ENCODE assay signal across 21 cellular contexts in genomic region chr2:205053827-205054410, GRCh38.
DNase-seq lines count a peak whose midpoint lies in the region; ATAC-seq and TF ChIP-seq lines count a peak whose summit lies in the region.
"Had no signal": no experiment of that assay in that cellular context is flagged by ENCODE, and none has a peak within 500 bp of the region (broad histone marks: within the 10 kb centered on the region; RNA-seq: fewer than 3 reads in every experiment).

No MANE protein-coding gene starts in this region.

- no TSS peak for BruUV-seq in Panc1 (replicated peaks; lab: Mats Ljungman, UMichigan)

- H3K9me3 ChIP-seq in Panc1 (ENCODE audit: control insufficient read depth, insufficient read depth, low read depth, low read length) = no peaks in the 10 kb centered on the region

- H3K4me3 Mint-ChIP-seq in effector memory CD8-positive, alpha-beta T cell = no peak overlapping the region
- H3K4me3 Mint-ChIP-seq: activated T-cell treated with anti-CD3 and anti-CD28 coated beads, Interleukin-2, amount 50 U/mL, for 72 hours; brain; CD4-positive, alpha-beta T cell; stimulated activated naive B cell treated with anti-CD40 and anti-IgM and Interleukin-4, amounts not matched to agents 10 μg/mL and 1 μg/mL and 100 μg/mL, for 72 hours had no signal

- intact Hi-C loops in Panc1 (cut with micrococcal nuclease; ENCODE audit: unreplicated experiment) = no loop called here

- H3K27ac Mint-ChIP-seq in effector memory CD8-positive, alpha-beta T cell = no peak overlapping the region
- H3K27ac Mint-ChIP-seq: activated naive CD4-positive, alpha-beta T cell treated with anti-CD3 and anti-CD28 coated beads, Interleukin-2, amount 50 U/mL, for 72 hours; activated T-cell treated with anti-CD3 and anti-CD28 coated beads, Interleukin-2, amount 50 U/mL, for 72 hours; brain; CD4-positive, alpha-beta T cell; stimulated activated naive B cell treated with anti-CD40 and anti-IgM and Interleukin-4, amounts not matched to agents 10 μg/mL and 1 μg/mL and 100 μg/mL, for 72 hours had no signal

- ATAC-seq in Panc1 (no peak), HG03354 (IDR thresholded peaks at IDR 0.05; ENCODE audit: poor library complexity, severe bottlenecking, unreplicated experiment) (no peak)
- no peak for ATAC-seq in effector memory CD8-positive, alpha-beta T cell (replicated peaks)
- ATAC-seq: activated naive CD4-positive, alpha-beta T cell treated with anti-CD3 and anti-CD28 coated beads, Interleukin-2, amount 50 U/mL, for 72 hours; activated T-cell treated with anti-CD3 and anti-CD28 coated beads, Interleukin-2, amount 50 U/mL, for 72 hours; right lobe of liver; stimulated activated naive B cell treated with anti-CD40 and anti-IgM and Interleukin-4, amounts not matched to agents 10 μg/mL and 1 μg/mL and 100 μg/mL, for 72 hours had no signal

- H3K9me3 Mint-ChIP-seq in effector memory CD8-positive, alpha-beta T cell = peaks cover 3 to 5% of the 10 kb centered on the region in 2 donors

- no peak for TF ChIP-seq CTCF in Panc1 (IDR thresholded peaks at IDR 0.05)
- TF ChIP-seq CTCF in choroid plexus epithelial cell (conservative IDR thresholded peaks at IDR 0.05; ENCODE audit: low read depth, low read length) = no peak

- no peaks in the 10 kb centered on the region for H3K27me3 ChIP-seq in Panc1 (ENCODE audit: control insufficient read depth, insufficient read depth, low read length)
- H3K27me3 ChIP-seq: right lobe of liver, tibial nerve had no signal

- H3K36me3 ChIP-seq in Panc1 (ENCODE audit: control insufficient read depth, insufficient read depth, low read length) = no peaks in the 10 kb centered on the region
- H3K36me3 ChIP-seq: right lobe of liver had no signal

- DNase-seq in ELR (ENCODE audit: low read depth) = peak; percentile 6
- DNase-seq in Panc1 (ENCODE audit: low read depth, low spot score) = no peak
- peak; percentile 44 for DNase-seq in choroid plexus epithelial cell (ENCODE audit: low read depth)
- peak; percentile 50 for DNase-seq in left kidney (ENCODE audit: low read depth, low spot score)
- DNase-seq in NCI-H187 treated with DMSO at 0.1 percent for 48 hours (lab: John Stamatoyannopoulos, UW) = no peak
- DNase-seq in superior temporal gyrus (ENCODE audit: extremely low spot score) = no peak
- no peak for DNase-seq in effector memory CD8-positive, alpha-beta T cell
- DNase-seq: activated CD4-positive, CD25-positive, alpha-beta regulatory T cell treated with anti-CD3 and anti-CD28 coated beads, Interleukin-2, amount 50 U/mL, for 72 hours; activated T-cell treated with anti-CD3 and anti-CD28 coated beads, Interleukin-2, amount 50 U/mL, for 72 hours; CD4-positive, alpha-beta T cell; DND-41; NCI-H1092 treated with DMSO at 0.1 percent for 48 hours; NCI-H774; PC-9; right lobe of liver; stimulated activated naive B cell treated with anti-CD40 and anti-IgM and Interleukin-4, amounts not matched to agents 10 μg/mL and 1 μg/mL and 100 μg/mL, for 72 hours had no signal

- peaks cover 0 to 2% of the 10 kb centered on the region in 2 donors for H3K4me1 Mint-ChIP-seq in effector memory CD8-positive, alpha-beta T cell (ENCODE audit: low read depth in 2 of 2)

- H3K36me3 Mint-ChIP-seq in effector memory CD8-positive, alpha-beta T cell (ENCODE audit: insufficient read depth) = no peaks in the 10 kb centered on the region

- peak overlapping the region; percentile 5; the same call in 1 of the 2 replicates for H3K27ac ChIP-seq in Panc1 (ENCODE audit: low read length)
- H3K27ac ChIP-seq: epithelial cell of prostate, PC-9, right lobe of liver, tibial nerve had no signal

- CTCF ChIA-PET in Panc1 (lab: Charles Lee) = no interaction called here

- POLR2A ChIA-PET in Panc1 (lab: Charles Lee) = no interaction called here

- H3K4me3 ChIP-seq in Panc1 (ENCODE audit: low read depth in 2 of 2, low read length in 2 of 2) (no peak overlapping the region), choroid plexus epithelial cell (ENCODE audit: low read depth, low read length) (no peak overlapping the region)
- H3K4me3 ChIP-seq: PC-9, right lobe of liver, tibial nerve had no signal

- H3K27me3 Mint-ChIP-seq in effector memory CD8-positive, alpha-beta T cell = no peaks in the 10 kb centered on the region
- H3K27me3 Mint-ChIP-seq: brain; CD4-positive, alpha-beta T cell had no signal

- H3K4me1 ChIP-seq in Panc1 (ENCODE audit: control insufficient read depth, insufficient read depth, low read length) = peaks cover 6% of the 10 kb centered on the region
- H3K4me1 ChIP-seq: right lobe of liver had no signal

- in situ Hi-C loops in Panc1 (cut with HindIII; ENCODE audit: low pct_unique_long_range_greater_than_20kb, low sequenced_read_pairs) = no loop called here

Comparison
In these comparisons a context has a peak if more than half of its experiments do, and no peak if none do; other contexts are left out.
1. DNase-seq: peak in ELR (single experiment), choroid plexus epithelial cell (single experiment) and left kidney (single experiment); none in Panc1 (single experiment), NCI-H187 treated with DMSO at 0.1 percent for 48 hours (single experiment), superior temporal gyrus (single experiment) and effector memory CD8-positive, alpha-beta T cell (0 of 3).